In the genomic region with DNA sequence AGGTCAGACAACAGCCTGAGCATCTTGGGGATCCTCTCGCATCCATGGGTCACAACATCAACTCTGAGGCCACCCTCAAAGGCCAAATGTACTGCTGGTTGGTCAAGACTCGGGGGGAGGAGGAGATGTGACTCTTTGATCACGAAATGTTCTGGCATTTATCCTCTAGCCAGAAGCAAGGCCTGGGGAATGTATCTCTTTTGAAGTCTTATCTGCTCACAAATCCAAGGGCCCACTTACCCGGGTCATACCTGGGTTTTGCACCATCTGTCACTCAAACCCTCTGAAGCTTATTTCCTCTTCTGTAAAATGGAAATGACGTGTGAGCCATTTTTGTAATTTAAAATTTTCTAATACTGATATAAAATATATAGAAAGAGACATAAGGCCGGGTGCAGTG, we compare ENCODE assay signal across 2 cellular contexts.
TF ChIP-seq lines count a peak whose summit lies in the region.

No MANE protein-coding gene starts in this region.

TF ChIP-seq in IMR-90, 13 proteins besides CTCF, POLR2A, EP300 and RAD21:
- TF ChIP-seq MXI1 (IDR thresholded peaks at IDR 0.05; ENCODE audit: borderline replicate concordance, low read depth, low read length), result no peak
- TF ChIP-seq CEBPB (IDR thresholded peaks at IDR 0.05; ENCODE audit: low read depth, low read length), result no peak
- TF ChIP-seq, protein P1, sequence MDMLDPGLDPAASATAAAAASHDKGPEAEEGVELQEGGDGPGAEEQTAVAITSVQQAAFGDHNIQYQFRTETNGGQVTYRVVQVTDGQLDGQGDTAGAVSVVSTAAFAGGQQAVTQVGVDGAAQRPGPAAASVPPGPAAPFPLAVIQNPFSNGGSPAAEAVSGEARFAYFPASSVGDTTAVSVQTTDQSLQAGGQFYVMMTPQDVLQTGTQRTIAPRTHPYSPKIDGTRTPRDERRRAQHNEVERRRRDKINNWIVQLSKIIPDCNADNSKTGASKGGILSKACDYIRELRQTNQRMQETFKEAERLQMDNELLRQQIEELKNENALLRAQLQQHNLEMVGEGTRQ (IDR thresholded peaks at IDR 0.05; ENCODE audit: low read depth, low read length), result no peak
- no peak for TF ChIP-seq NFE2L2 (IDR thresholded peaks at IDR 0.05; ENCODE audit: low read depth, low read length)
- TF ChIP-seq, protein P2, sequence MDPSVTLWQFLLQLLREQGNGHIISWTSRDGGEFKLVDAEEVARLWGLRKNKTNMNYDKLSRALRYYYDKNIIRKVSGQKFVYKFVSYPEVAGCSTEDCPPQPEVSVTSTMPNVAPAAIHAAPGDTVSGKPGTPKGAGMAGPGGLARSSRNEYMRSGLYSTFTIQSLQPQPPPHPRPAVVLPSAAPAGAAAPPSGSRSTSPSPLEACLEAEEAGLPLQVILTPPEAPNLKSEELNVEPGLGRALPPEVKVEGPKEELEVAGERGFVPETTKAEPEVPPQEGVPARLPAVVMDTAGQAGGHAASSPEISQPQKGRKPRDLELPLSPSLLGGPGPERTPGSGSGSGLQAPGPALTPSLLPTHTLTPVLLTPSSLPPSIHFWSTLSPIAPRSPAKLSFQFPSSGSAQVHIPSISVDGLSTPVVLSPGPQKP (IDR thresholded peaks at IDR 0.05; ENCODE audit: borderline replicate concordance, low read depth, low read length), result no peak
- no peak for TF ChIP-seq CHD1 (IDR thresholded peaks at IDR 0.05; ENCODE audit: low read depth, low read length)
- no peak for TF ChIP-seq MAZ (IDR thresholded peaks at IDR 0.05; ENCODE audit: borderline replicate concordance, low read depth, low read length)

TF ChIP-seq in K562, 482 proteins besides CTCF, POLR2A, EP300 and RAD21:
- TF ChIP-seq, protein P3, sequence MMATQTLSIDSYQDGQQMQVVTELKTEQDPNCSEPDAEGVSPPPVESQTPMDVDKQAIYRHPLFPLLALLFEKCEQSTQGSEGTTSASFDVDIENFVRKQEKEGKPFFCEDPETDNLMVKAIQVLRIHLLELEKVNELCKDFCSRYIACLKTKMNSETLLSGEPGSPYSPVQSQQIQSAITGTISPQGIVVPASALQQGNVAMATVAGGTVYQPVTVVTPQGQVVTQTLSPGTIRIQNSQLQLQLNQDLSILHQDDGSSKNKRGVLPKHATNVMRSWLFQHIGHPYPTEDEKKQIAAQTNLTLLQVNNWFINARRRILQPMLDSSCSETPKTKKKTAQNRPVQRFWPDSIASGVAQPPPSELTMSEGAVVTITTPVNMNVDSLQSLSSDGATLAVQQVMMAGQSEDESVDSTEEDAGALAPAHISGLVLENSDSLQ (IDR thresholded peaks at IDR 0.05), result peak; percentile 48; the same call in 1 of the 2 replicates
- TF ChIP-seq PTRF (tag; IDR thresholded peaks at IDR 0.05), result no peak
